ENCODE assay signal across 7 cellular contexts in the genomic region with DNA sequence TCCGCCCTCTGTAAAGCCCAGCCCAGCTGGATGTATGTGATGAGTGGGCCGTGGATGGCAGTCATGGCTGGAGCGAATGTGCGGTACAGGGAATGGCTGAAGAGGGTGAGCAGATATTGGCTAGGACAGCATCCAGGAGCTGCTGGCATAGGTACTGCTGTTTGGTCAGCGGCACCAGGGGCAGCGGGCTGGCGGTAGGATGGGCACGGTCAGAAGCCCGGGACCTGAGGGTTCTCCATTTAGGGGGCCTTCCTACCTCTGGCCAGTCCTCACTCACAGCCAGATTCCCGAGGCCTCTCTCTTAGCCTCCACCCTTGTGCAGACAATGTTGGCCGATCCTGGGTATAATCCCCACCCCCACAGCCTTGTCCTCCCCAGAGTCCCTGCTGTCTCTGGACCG. TPM values are rescaled to one million over a fixed set of nuclear protein-coding genes. Genes with fewer than 3 reads are reported as not detected.
"Had no signal": no experiment of that assay in that cellular context is flagged by ENCODE, and none has a peak within 500 bp of the region (broad histone marks: within the 10 kb centered on the region; RNA-seq: fewer than 3 reads in every experiment).

No MANE protein-coding gene starts in this region.

RNA-seq across cellular contexts. Expression of a gene that starts 53.1 kb away (rescaled TPM):
- total RNA-seq: PC-3, PC-9, Right ventricle myocardium inferior, Right ventricle myocardium superior, SJCRH30, SJSA1, SK-MEL-5 had no signal
